Comparison of ENCODE assay signal across 1 cellular context in genomic region chr1:160071289-160071688, GRCh38.
TF ChIP-seq lines count a peak whose summit lies in the region.

No MANE protein-coding gene starts in this region.

TF ChIP-seq in GM23338, 12 proteins besides CTCF, POLR2A, EP300 and RAD21 (continued from another document):
- TF ChIP-seq, protein P1, sequence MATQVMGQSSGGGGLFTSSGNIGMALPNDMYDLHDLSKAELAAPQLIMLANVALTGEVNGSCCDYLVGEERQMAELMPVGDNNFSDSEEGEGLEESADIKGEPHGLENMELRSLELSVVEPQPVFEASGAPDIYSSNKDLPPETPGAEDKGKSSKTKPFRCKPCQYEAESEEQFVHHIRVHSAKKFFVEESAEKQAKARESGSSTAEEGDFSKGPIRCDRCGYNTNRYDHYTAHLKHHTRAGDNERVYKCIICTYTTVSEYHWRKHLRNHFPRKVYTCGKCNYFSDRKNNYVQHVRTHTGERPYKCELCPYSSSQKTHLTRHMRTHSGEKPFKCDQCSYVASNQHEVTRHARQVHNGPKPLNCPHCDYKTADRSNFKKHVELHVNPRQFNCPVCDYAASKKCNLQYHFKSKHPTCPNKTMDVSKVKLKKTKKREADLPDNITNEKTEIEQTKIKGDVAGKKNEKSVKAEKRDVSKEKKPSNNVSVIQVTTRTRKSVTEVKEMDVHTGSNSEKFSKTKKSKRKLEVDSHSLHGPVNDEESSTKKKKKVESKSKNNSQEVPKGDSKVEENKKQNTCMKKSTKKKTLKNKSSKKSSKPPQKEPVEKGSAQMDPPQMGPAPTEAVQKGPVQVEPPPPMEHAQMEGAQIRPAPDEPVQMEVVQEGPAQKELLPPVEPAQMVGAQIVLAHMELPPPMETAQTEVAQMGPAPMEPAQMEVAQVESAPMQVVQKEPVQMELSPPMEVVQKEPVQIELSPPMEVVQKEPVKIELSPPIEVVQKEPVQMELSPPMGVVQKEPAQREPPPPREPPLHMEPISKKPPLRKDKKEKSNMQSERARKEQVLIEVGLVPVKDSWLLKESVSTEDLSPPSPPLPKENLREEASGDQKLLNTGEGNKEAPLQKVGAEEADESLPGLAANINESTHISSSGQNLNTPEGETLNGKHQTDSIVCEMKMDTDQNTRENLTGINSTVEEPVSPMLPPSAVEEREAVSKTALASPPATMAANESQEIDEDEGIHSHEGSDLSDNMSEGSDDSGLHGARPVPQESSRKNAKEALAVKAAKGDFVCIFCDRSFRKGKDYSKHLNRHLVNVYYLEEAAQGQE (IDR thresholded peaks at IDR 0.05; ENCODE audit: unreplicated experiment) = no peak
- no peak for TF ChIP-seq EZH2phosphoT487 (IDR thresholded peaks at IDR 0.05; ENCODE audit: unreplicated experiment)
- TF ChIP-seq POLR2AphosphoS5 (IDR thresholded peaks at IDR 0.05; ENCODE audit: low read depth) = no peak
- TF ChIP-seq JUNB (IDR thresholded peaks at IDR 0.05; ENCODE audit: unreplicated experiment) = no peak
- TF ChIP-seq ZNF331 (CRISPR knock-in tag; IDR thresholded peaks at IDR 0.05; ENCODE audit: low read depth) = no peak
- TF ChIP-seq ZNF462 (CRISPR knock-in tag; IDR thresholded peaks at IDR 0.05) = no peak
- TF ChIP-seq CREB1 (CRISPR knock-in tag; IDR thresholded peaks at IDR 0.05; ENCODE audit: low read depth) = no peak
- TF ChIP-seq ZNF114 (CRISPR knock-in tag; IDR thresholded peaks at IDR 0.05) = no peak
- no peak for TF ChIP-seq EZH2 (IDR thresholded peaks at IDR 0.05; ENCODE audit: low read depth, unreplicated experiment)
TF ChIP-seq in GM23338: peak in this region for 0.
